1 cellular context compared by ENCODE assay signal in genomic region chr19:17831419-17831888, GRCh38.
TF ChIP-seq lines count a peak whose summit lies in the region.

No MANE protein-coding gene starts in this region.

TF ChIP-seq in IMR-90, 13 proteins besides CTCF, POLR2A, EP300 and RAD21:
- TF ChIP-seq MAZ (IDR thresholded peaks at IDR 0.05; ENCODE audit: borderline replicate concordance, low read depth, low read length) (no peak), CHD1 (IDR thresholded peaks at IDR 0.05; ENCODE audit: low read depth, low read length) (no peak), CEBPB (IDR thresholded peaks at IDR 0.05; ENCODE audit: low read depth, low read length) (no peak), SMC3 (IDR thresholded peaks at IDR 0.05; ENCODE audit: low read depth, low read length) (no peak), RFX5 (IDR thresholded peaks at IDR 0.05; ENCODE audit: low read depth, low read length) (no peak), MAFK (IDR thresholded peaks at IDR 0.05; ENCODE audit: low read depth, low read length) (no peak), NFE2L2 (IDR thresholded peaks at IDR 0.05; ENCODE audit: low read depth, low read length) (no peak), FOS (IDR thresholded peaks at IDR 0.05; ENCODE audit: low read depth, low read length) (no peak), BHLHE40 (IDR thresholded peaks at IDR 0.05; ENCODE audit: low read depth, low read length) (no peak), MXI1 (IDR thresholded peaks at IDR 0.05; ENCODE audit: borderline replicate concordance, low read depth, low read length) (no peak)
- TF ChIP-seq, protein P1, sequence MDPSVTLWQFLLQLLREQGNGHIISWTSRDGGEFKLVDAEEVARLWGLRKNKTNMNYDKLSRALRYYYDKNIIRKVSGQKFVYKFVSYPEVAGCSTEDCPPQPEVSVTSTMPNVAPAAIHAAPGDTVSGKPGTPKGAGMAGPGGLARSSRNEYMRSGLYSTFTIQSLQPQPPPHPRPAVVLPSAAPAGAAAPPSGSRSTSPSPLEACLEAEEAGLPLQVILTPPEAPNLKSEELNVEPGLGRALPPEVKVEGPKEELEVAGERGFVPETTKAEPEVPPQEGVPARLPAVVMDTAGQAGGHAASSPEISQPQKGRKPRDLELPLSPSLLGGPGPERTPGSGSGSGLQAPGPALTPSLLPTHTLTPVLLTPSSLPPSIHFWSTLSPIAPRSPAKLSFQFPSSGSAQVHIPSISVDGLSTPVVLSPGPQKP (IDR thresholded peaks at IDR 0.05; ENCODE audit: borderline replicate concordance, low read depth, low read length), result no peak
